ENCODE assay signal across 8 cellular contexts in genomic region chr1:44812822-44813543, GRCh38. TPM values are rescaled to one million over a fixed set of nuclear protein-coding genes. Genes with fewer than 3 reads are reported as not detected.
DNase-seq lines count a peak whose midpoint lies in the region; ATAC-seq and TF ChIP-seq lines count a peak whose summit lies in the region.

No MANE protein-coding gene starts in this region.

- H3K4me1 Mint-ChIP-seq in activated B cell treated with CpG ODN at 0.5 μM for 24 hours = peaks cover 63% of the 10 kb centered on the region
- peaks cover 34% of the 10 kb centered on the region for H3K4me1 Mint-ChIP-seq in progenitor cell of endocrine pancreas (ENCODE audit: low read depth)

- H3K27me3 Mint-ChIP-seq in activated B cell treated with CpG ODN at 0.5 μM for 24 hours = no peaks in the 10 kb centered on the region
- no peaks in the 10 kb centered on the region for H3K27me3 Mint-ChIP-seq in progenitor cell of endocrine pancreas

- H3K9me3 Mint-ChIP-seq in activated B cell treated with CpG ODN at 0.5 μM for 24 hours = no peaks in the 10 kb centered on the region
- no peaks in the 10 kb centered on the region for H3K9me3 Mint-ChIP-seq in progenitor cell of endocrine pancreas (ENCODE audit: low read depth)

- DNase-seq in DND-41 (no peak), activated B cell treated with CpG ODN at 0.5 μM for 24 hours (no peak), cardiac septum (ENCODE audit: low spot score) (peak; percentile 74), progenitor cell of endocrine pancreas (ENCODE audit: low spot score, unreplicated experiment) (no peak), HuH-7 (ENCODE audit: low spot score) (no peak), NCI-H1694 (lab: John Stamatoyannopoulos, UW) (no peak)

- POLR2A ChIA-PET in activated B cell treated with CpG ODN at 0.5 μM for 24 hours (lab: Charles Lee) = interaction anchor here (0.6 to 9.4 kb wide), 20 partner anchors 7 to 1899 kb away, joined by 3 to 364 read pairs (median 8); partner anchors contain the start of genes BEST4, EIF2B3, HECTD3 and MUTYH

- peaks cover 50% of the 10 kb centered on the region for H3K4me1 ChIP-seq in DND-41 (ENCODE audit: insufficient read depth, low read length)

- CTCF ChIA-PET in activated B cell treated with CpG ODN at 0.5 μM for 24 hours (lab: Charles Lee) = interaction anchor here (1.6 to 2.3 kb wide), 2 partner anchors 13 to 82 kb away, joined by 5 to 13 read pairs; partner anchors contain the start of genes PLK3 and RNU5D-1

- intact Hi-C loops in activated B cell treated with CpG ODN at 0.5 μM for 24 hours (cut with micrococcal nuclease) (no loop called here), cardiac septum (cut with DNase I) (no loop called here)

- no peaks in the 10 kb centered on the region for H3K27me3 ChIP-seq in DND-41 (ENCODE audit: insufficient read depth, low read length, poor library complexity)

- no peaks in the 10 kb centered on the region for H3K9me3 ChIP-seq in DND-41 (ENCODE audit: insufficient read depth, low read length, severe bottlenecking)

- TF ChIP-seq CTCF in DND-41 (IDR thresholded peaks at IDR 0.05; ENCODE audit: borderline replicate concordance, extremely low read depth, low read length, poor library complexity, severe bottlenecking) = no peak
- no peak for TF ChIP-seq CTCF in activated B cell treated with CpG ODN at 0.5 μM for 24 hours (IDR thresholded peaks at IDR 0.05)
- TF ChIP-seq CTCF in progenitor cell of endocrine pancreas (IDR thresholded peaks at IDR 0.05; ENCODE audit: unreplicated experiment) = no peak

- H4K20me1 ChIP-seq in DND-41 (ENCODE audit: insufficient read depth, low read length) = no peaks in the 10 kb centered on the region

- H3K79me2 ChIP-seq in DND-41 (ENCODE audit: insufficient read depth, low read length) = no peaks in the 10 kb centered on the region

- H3K36me3 Mint-ChIP-seq in activated B cell treated with CpG ODN at 0.5 μM for 24 hours (ENCODE audit: low read depth) (peaks cover 14% of the 10 kb centered on the region), progenitor cell of endocrine pancreas (ENCODE audit: insufficient read depth) (peaks cover 9% of the 10 kb centered on the region)

- no peak for ATAC-seq in DND-41 (ENCODE audit: insufficient read depth, low read depth)
- ATAC-seq in activated B cell treated with CpG ODN at 0.5 μM for 24 hours (ENCODE audit: low read depth) = no peak
- no peak for ATAC-seq in HG02970 (IDR thresholded peaks at IDR 0.05; ENCODE audit: low FRiP score, unreplicated experiment)
- ATAC-seq in HG02884 (IDR thresholded peaks at IDR 0.05; ENCODE audit: unreplicated experiment) = no peak

- H3K27ac ChIP-seq in DND-41 (ENCODE audit: low read length) = peak overlapping the region; percentile 77; the same call in 1 of the 2 replicates

- H3K27ac Mint-ChIP-seq in activated B cell treated with CpG ODN at 0.5 μM for 24 hours (peak overlapping the region; percentile 50), progenitor cell of endocrine pancreas (no peak overlapping the region)

- H3K4me3 Mint-ChIP-seq in activated B cell treated with CpG ODN at 0.5 μM for 24 hours (peak overlapping the region; percentile 11), progenitor cell of endocrine pancreas (ENCODE audit: low read depth) (peak overlapping the region; percentile 42)

- H2AFZ ChIP-seq in DND-41 (ENCODE audit: low read depth, low read length) = peak overlapping the region; percentile 85

- H3K36me3 ChIP-seq in DND-41 (ENCODE audit: insufficient read depth, low read length) = no peaks in the 10 kb centered on the region

- peak overlapping the region in 1 of 2 experiments; percentile 57; a peak in 3 of 4 replicates for H3K4me3 ChIP-seq in DND-41 (ENCODE audit: low read depth in 1 of 2, low read length in 2 of 2)

- peak overlapping the region; percentile 63 for H3K9ac ChIP-seq in DND-41 (ENCODE audit: low read depth, low read length)

- peak overlapping the region; percentile 76 for H3K4me2 ChIP-seq in DND-41 (ENCODE audit: insufficient read depth, low read length)

RNA-seq across cellular contexts. Expression of gene BTBD19, which starts 4.7 kb away (rescaled TPM):
- total RNA-seq in activated B cell treated with CpG ODN at 0.5 μM for 24 hours = 25.8 and 27.6 TPM in 2 replicates
- total RNA-seq in cardiac septum = 4.4 TPM
- 26.7 and 27.5 TPM in 2 replicates for total RNA-seq in progenitor cell of endocrine pancreas

RNA-seq across cellular contexts. Expression of gene DYNLT4, which starts 5.8 kb away (rescaled TPM):
- total RNA-seq in activated B cell treated with CpG ODN at 0.5 μM for 24 hours = not detected in 2 replicates
- total RNA-seq in cardiac septum = not detected
- 0.55 and 0.79 TPM in 2 replicates for total RNA-seq in progenitor cell of endocrine pancreas

RNA-seq across cellular contexts. Expression of gene PLK3, which starts 12.8 kb away (rescaled TPM):
- total RNA-seq in activated B cell treated with CpG ODN at 0.5 μM for 24 hours (63.0 and 82.0 TPM in 2 replicates), cardiac septum (8.4 TPM), progenitor cell of endocrine pancreas (11.8 and 13.3 TPM in 2 replicates)

RNA-seq across cellular contexts. Expression of gene BEST4, which starts 25.0 kb away (rescaled TPM):
- total RNA-seq in activated B cell treated with CpG ODN at 0.5 μM for 24 hours = 0.49 and 0.62 TPM in 2 replicates
- total RNA-seq in cardiac septum = 0.11 TPM
- 2.1 and 2.4 TPM in 2 replicates for total RNA-seq in progenitor cell of endocrine pancreas

RNA-seq across cellular contexts. Expression of gene PTCH2, which starts 30.1 kb away (rescaled TPM):
- total RNA-seq in activated B cell treated with CpG ODN at 0.5 μM for 24 hours (1.2 TPM in 2 replicates), cardiac septum (0.35 TPM), progenitor cell of endocrine pancreas (2.9 and 3.0 TPM in 2 replicates)
